In genomic region chr1:3255680-3256079, GRCh38 we compare ENCODE assay signal across 21 cellular contexts.
DNase-seq lines count a peak whose midpoint lies in the region; ATAC-seq and TF ChIP-seq lines count a peak whose summit lies in the region.
"Had no signal": no experiment of that assay in that cellular context is flagged by ENCODE, and none has a peak within 500 bp of the region (broad histone marks: within the 10 kb centered on the region; RNA-seq: fewer than 3 reads in every experiment).

No MANE protein-coding gene starts in this region.

- intact Hi-C loops in Right ventricle myocardium inferior (cut with DNase I) (no loop called here), cardiac septum (cut with DNase I) (no loop called here), Caco-2 (cut with micrococcal nuclease; ENCODE audit: unreplicated experiment) (no loop called here)

- no peaks in the 10 kb centered on the region for H3K36me3 ChIP-seq in neuronal stem cell (replicated peaks in 1 of 2; ENCODE audit: control insufficient read depth in 2 of 2, insufficient read depth in 2 of 2, low read length in 2 of 2)
- no peaks in the 10 kb centered on the region for H3K36me3 ChIP-seq in Caco-2 (ENCODE audit: control insufficient read depth, insufficient read depth, low read length)
- H3K36me3 ChIP-seq: BLaER1 treated with 17β-estradiol and CSF1 and Interleukin-3, amounts not matched to agents 10 nM and 100 nM had no signal

- peak overlapping the region; percentile 20 for H3K18ac ChIP-seq in neuronal stem cell (ENCODE audit: low read length)

- peaks cover 2% of the 10 kb centered on the region for H3K4me1 Mint-ChIP-seq in Caco-2 (ENCODE audit: low read depth, unreplicated experiment)
- H3K4me1 Mint-ChIP-seq: B cell had no signal

- H2BK15ac ChIP-seq in neuronal stem cell (ENCODE audit: low read length), result no peak overlapping the region

- H3K4me1 ChIP-seq in neuronal stem cell (ENCODE audit: control insufficient read depth in 2 of 2, insufficient read depth in 1 of 2, low read depth in 1 of 2, low read length in 2 of 2), result peaks cover 2 to 23% of the 10 kb centered on the region in 2 donors
- H3K4me1 ChIP-seq in Caco-2, result peaks cover 16% of the 10 kb centered on the region
- H3K4me1 ChIP-seq: A549; BLaER1 treated with 17β-estradiol and CSF1 and Interleukin-3, amounts not matched to agents 10 nM and 100 nM had no signal

- no peak overlapping the region for H3K4me3 ChIP-seq in neuronal stem cell (ENCODE audit: low read length in 2 of 2)
- no peak overlapping the region for H3K4me3 ChIP-seq in Caco-2 (ENCODE audit: low read depth, low read length)
- H3K4me3 ChIP-seq: A549; BLaER1 treated with 17β-estradiol and CSF1 and Interleukin-3, amounts not matched to agents 10 nM and 100 nM; GM12878 had no signal

- H3K9ac ChIP-seq in neuronal stem cell (ENCODE audit: low read depth, low read length, poor library complexity), result peak overlapping the region; percentile 51
- H3K9ac ChIP-seq: BLaER1 treated with 17β-estradiol and CSF1 and Interleukin-3, amounts not matched to agents 10 nM and 100 nM had no signal

- WGBS in neuronal stem cell (ENCODE audit: extremely low coverage in 2 of 2, insufficient read length in 2 of 2, insufficient replicate concordance in 1 of 2), 2 donors, result no CpG with 5 or more reads among the region's 15 CpGs

- H3K79me1 ChIP-seq in neuronal stem cell (ENCODE audit: low read depth, low read length), result no peaks in the 10 kb centered on the region

- H3K4me2 ChIP-seq in neuronal stem cell (ENCODE audit: insufficient read depth, low read length, poor library complexity, severe bottlenecking), result no peak overlapping the region
- H3K4me2 ChIP-seq: A549; BLaER1 treated with 17β-estradiol and CSF1 and Interleukin-3, amounts not matched to agents 10 nM and 100 nM had no signal

- no peak overlapping the region for H3K4me3 Mint-ChIP-seq in Caco-2 (ENCODE audit: unreplicated experiment)
- H3K4me3 Mint-ChIP-seq: B cell; CD4-positive, alpha-beta T cell; CD8-positive, alpha-beta T cell had no signal

- peak overlapping the region; percentile 53 for H3K23ac ChIP-seq in neuronal stem cell (ENCODE audit: low read depth, low read length, poor library complexity)

- TF ChIP-seq CTCF in Caco-2 (IDR thresholded peaks at IDR 0.05; ENCODE audit: insufficient read depth in 1 of 2, low read depth in 1 of 2, low read length in 1 of 2, severe bottlenecking in 1 of 2, unreplicated experiment in 1 of 2), result no peak

- H3K27ac ChIP-seq in neuronal stem cell (replicated peaks; ENCODE audit: low read length), result no peak overlapping the region
- H3K27ac ChIP-seq: 22Rv1; A549; BLaER1 treated with 17β-estradiol and CSF1 and Interleukin-3, amounts not matched to agents 10 nM and 100 nM; C4-2B had no signal

- no peaks in the 10 kb centered on the region for H3K27me3 Mint-ChIP-seq in Caco-2 (ENCODE audit: insufficient read depth, unreplicated experiment)
- H3K27me3 Mint-ChIP-seq: B cell; CD4-positive, alpha-beta T cell had no signal

- H2AFZ ChIP-seq in neuronal stem cell (ENCODE audit: low read length), result no peak overlapping the region

- peak overlapping the region; percentile 68 for H2AK5ac ChIP-seq in neuronal stem cell (ENCODE audit: low read depth, low read length)

- H4K91ac ChIP-seq in neuronal stem cell (ENCODE audit: low read depth, low read length, poor library complexity), result no peak overlapping the region

- H3K9me3 ChIP-seq in neuronal stem cell (replicated peaks in 1 of 2; ENCODE audit: control insufficient read depth in 2 of 2, insufficient read depth in 1 of 2, low read depth in 1 of 2, low read length in 2 of 2) (peaks cover 4 to 11% of the 10 kb centered on the region in 2 donors), Caco-2 (no peaks in the 10 kb centered on the region)
- H3K9me3 ChIP-seq: A549 had no signal

- BruUV-seq in Caco-2 (replicated peaks; lab: Mats Ljungman, UMichigan), result no TSS peak

- no peak for ATAC-seq in Right ventricle myocardium inferior
- ATAC-seq: A549; CD8-positive, alpha-beta T cell; GM12878 had no signal

- no peak overlapping the region for H3K27ac Mint-ChIP-seq in Caco-2 (ENCODE audit: unreplicated experiment)
- H3K27ac Mint-ChIP-seq: B cell; CD4-positive, alpha-beta T cell; CD8-positive, alpha-beta T cell had no signal

- CTCF ChIA-PET in Caco-2 (lab: Charles Lee), result no interaction called here

- no peak overlapping the region for H2BK120ac ChIP-seq in neuronal stem cell (ENCODE audit: low read depth, low read length)

- no peak overlapping the region for H3K4ac ChIP-seq in neuronal stem cell (ENCODE audit: low read length)

- no peaks in the 10 kb centered on the region for H3K36me3 Mint-ChIP-seq in Caco-2 (ENCODE audit: insufficient read depth, unreplicated experiment)
- H3K36me3 Mint-ChIP-seq: CD8-positive, alpha-beta T cell had no signal

- H3K14ac ChIP-seq in neuronal stem cell (ENCODE audit: low read length), result peak overlapping the region; percentile 42

- H2BK5ac ChIP-seq in neuronal stem cell (ENCODE audit: low read length), result no peak overlapping the region

- DNase-seq in Right ventricle myocardium inferior (ENCODE audit: missing footprints) (peak; percentile 21), cardiac septum (ENCODE audit: low spot score) (no peak), neuronal stem cell (ENCODE audit: low spot score) (no peak), Caco-2 (no peak)
- no peak for DNase-seq in stimulated activated CD4-positive, alpha-beta T cell treated with anti-CD3 and anti-CD28 coated beads, Interleukin-12 subunit alpha, Interleukin-12 subunit beta, amount 100 ng/mL, for 4 hours
- DNase-seq: AML-193; CD4-positive, alpha-beta T cell; CD8-positive, alpha-beta T cell; DMS 273 treated with DMSO at 0.1 percent for 48 hours; DMS153; DMS53; DMS79; DND-41; EL; GDM1 had no signal

- peaks cover 8% of the 10 kb centered on the region for H3K9me3 Mint-ChIP-seq in Caco-2 (ENCODE audit: unreplicated experiment)

- POLR2A ChIA-PET in Caco-2 (lab: Charles Lee), result no interaction called here

- no peak overlapping the region for H4K8ac ChIP-seq in neuronal stem cell (ENCODE audit: low read depth, low read length)

- H3K27me3 ChIP-seq in neuronal stem cell (ENCODE audit: control insufficient read depth in 3 of 3, insufficient read depth in 3 of 3, low read depth in 1 of 3, low read length in 3 of 3) (peaks cover 0 to 56% (median 0%) of the 10 kb centered on the region in 3 experiments), Caco-2 (replicated peaks; ENCODE audit: control insufficient read depth, insufficient read depth, low read length) (no peaks in the 10 kb centered on the region)

- H2BK12ac ChIP-seq in neuronal stem cell (ENCODE audit: low read length), result peak overlapping the region; percentile 65
